Comparison of ENCODE assay signal across 1 cellular context in the genomic region with DNA sequence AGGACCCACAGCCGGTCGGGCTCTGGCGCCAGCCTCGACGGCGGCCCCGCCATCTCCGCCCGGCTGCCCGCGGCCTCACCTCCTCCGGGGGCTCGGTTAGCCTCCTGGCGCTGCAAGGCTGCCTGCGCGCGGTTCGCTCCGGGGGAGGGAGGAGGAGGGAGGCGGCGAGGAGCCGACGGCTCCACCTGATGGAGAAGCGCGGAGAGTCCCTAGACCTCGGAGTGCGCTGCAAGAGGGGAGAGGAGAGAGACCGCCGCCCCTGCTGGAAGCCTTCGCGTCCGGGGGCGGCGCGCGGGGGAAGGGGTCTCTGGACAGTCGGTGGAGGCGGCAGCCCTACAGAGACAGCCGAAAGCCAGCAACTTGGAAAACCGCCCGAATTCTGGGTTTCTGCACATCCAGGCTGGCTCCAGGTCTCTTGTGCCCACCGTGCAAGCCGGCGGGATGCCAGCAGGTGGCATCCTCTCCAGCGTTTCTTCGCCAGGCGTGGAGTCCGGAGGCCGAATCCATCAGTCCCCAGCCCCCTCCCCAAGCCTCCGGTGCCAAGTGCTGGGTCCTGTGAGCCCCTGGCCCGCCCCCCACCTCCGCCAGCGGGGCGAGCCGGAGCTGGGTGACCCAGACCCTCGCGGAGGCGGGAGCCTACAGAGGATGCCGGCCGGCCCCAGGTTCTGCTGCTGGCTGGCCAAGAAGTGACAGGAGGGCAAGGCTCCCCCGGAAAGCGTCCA.
TF ChIP-seq lines count a peak whose summit lies in the region.

No MANE protein-coding gene starts in this region.

TF ChIP-seq in IMR-90, 13 proteins besides CTCF, POLR2A, EP300 and RAD21 (continued from another document):
- TF ChIP-seq, protein P1, sequence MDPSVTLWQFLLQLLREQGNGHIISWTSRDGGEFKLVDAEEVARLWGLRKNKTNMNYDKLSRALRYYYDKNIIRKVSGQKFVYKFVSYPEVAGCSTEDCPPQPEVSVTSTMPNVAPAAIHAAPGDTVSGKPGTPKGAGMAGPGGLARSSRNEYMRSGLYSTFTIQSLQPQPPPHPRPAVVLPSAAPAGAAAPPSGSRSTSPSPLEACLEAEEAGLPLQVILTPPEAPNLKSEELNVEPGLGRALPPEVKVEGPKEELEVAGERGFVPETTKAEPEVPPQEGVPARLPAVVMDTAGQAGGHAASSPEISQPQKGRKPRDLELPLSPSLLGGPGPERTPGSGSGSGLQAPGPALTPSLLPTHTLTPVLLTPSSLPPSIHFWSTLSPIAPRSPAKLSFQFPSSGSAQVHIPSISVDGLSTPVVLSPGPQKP (IDR thresholded peaks at IDR 0.05; ENCODE audit: borderline replicate concordance, low read depth, low read length) = no peak
- TF ChIP-seq MXI1 (IDR thresholded peaks at IDR 0.05; ENCODE audit: borderline replicate concordance, low read depth, low read length) = no peak
- peak; percentile 90 for TF ChIP-seq MAZ (IDR thresholded peaks at IDR 0.05; ENCODE audit: borderline replicate concordance, low read depth, low read length)
